ENCODE assay signal across 7 cellular contexts in genomic region chr17:45131616-45132301, GRCh38. TPM values are rescaled to one million over a fixed set of nuclear protein-coding genes. Genes with fewer than 3 reads are reported as not detected.
DNase-seq lines count a peak whose midpoint lies in the region; ATAC-seq and TF ChIP-seq lines count a peak whose summit lies in the region.

No MANE protein-coding gene starts in this region.

- no peaks in the 10 kb centered on the region for H3K9me3 ChIP-seq in left ventricle myocardium inferior (replicated peaks)

- ATAC-seq in HG03039 (IDR thresholded peaks at IDR 0.05; ENCODE audit: unreplicated experiment) (no peak), GM18873 (IDR thresholded peaks at IDR 0.05; ENCODE audit: low FRiP score, unreplicated experiment) (no peak)

- peak; percentile 81 for TF ChIP-seq CTCF in GM12874 (IDR thresholded peaks at IDR 0.05; ENCODE audit: insufficient read depth, low read depth, low read length)
- TF ChIP-seq CTCF in left ventricle myocardium inferior (IDR thresholded peaks at IDR 0.05; ENCODE audit: borderline replicate concordance): peak; percentile 94
- peak; percentile 74 for TF ChIP-seq CTCF in retinal pigment epithelial cell (conservative IDR thresholded peaks at IDR 0.05; ENCODE audit: low read depth, low read length)

- H3K36me3 ChIP-seq in left ventricle myocardium inferior: no peaks in the 10 kb centered on the region

- DNase-seq in NCI-H69 (lab: John Stamatoyannopoulos, UW): peak; percentile 79
- DNase-seq in activated naive CD4-positive, alpha-beta T cell treated with Interleukin-2 at 50 U/mL for 16 hours: peak; percentile 46
- peak; percentile 53 for DNase-seq in left ventricle myocardium inferior
- DNase-seq in retinal pigment epithelial cell (ENCODE audit: low read depth): no peak

- H3K4me3 ChIP-seq in left ventricle myocardium inferior (peak overlapping the region; percentile 97), retinal pigment epithelial cell (ENCODE audit: low read length) (peak overlapping the region; percentile 84)

- H3K27ac ChIP-seq in left ventricle myocardium inferior (replicated peaks): peak overlapping the region; percentile 99

- H3K4me1 ChIP-seq in left ventricle myocardium inferior: peaks cover 77% of the 10 kb centered on the region

- intact Hi-C loops in left ventricle myocardium inferior (cut with micrococcal nuclease): no loop called here

- H3K27me3 ChIP-seq in left ventricle myocardium inferior (ENCODE audit: low read depth): no peaks in the 10 kb centered on the region

RNA-seq across cellular contexts. Expression of gene PLCD3, which starts 0.6 kb away (rescaled TPM):
- total RNA-seq in left ventricle myocardium inferior: 146 TPM

RNA-seq across cellular contexts. Expression of gene ACBD4, which starts 3.7 kb away (rescaled TPM):
- total RNA-seq in left ventricle myocardium inferior: 6.4 TPM

RNA-seq across cellular contexts. Expression of gene HEXIM1, which starts 16.5 kb away (rescaled TPM):
- total RNA-seq in left ventricle myocardium inferior: 28.8 TPM

RNA-seq across cellular contexts. Expression of gene HEXIM2, which starts 29.9 kb away (rescaled TPM):
- total RNA-seq in left ventricle myocardium inferior: 7.0 TPM
